23 cellular contexts compared by ENCODE assay signal in the genomic region with DNA sequence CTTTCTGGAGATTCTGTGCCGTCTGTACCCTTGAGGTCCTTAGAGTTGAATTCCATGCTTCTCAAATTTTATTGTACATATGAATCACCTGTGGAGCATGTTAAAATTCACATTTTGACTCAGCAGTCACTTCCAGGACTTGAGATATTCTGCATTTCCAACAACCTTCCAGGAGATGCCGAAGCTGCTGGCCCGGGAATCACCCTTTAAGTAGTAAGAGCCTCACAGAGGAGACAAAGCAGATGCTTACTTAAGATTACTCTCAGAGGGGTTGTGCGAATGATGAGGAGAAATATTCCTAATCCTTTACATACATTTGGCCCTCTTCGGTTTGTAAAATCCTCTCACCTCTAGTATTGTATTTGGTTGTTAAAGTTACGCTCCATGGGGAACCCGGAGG.
DNase-seq lines count a peak whose midpoint lies in the region; ATAC-seq and TF ChIP-seq lines count a peak whose summit lies in the region.
"Had no signal": no experiment of that assay in that cellular context is flagged by ENCODE, and none has a peak within 500 bp of the region (broad histone marks: within the 10 kb centered on the region; RNA-seq: fewer than 3 reads in every experiment).

No MANE protein-coding gene starts in this region.

- 0 out of 2 replicates have a peak overlapping the region, but pooled peaks have one; percentile 8 for H3K27ac ChIP-seq in PC-3 (ENCODE audit: low read length)
- H3K27ac ChIP-seq in smooth muscle cell (ENCODE audit: low read depth): peak overlapping the region; percentile 95
- H3K27ac ChIP-seq: C4-2B, GM23248, SJCRH30 had no signal

- intact Hi-C loops in activated naive CD4-positive, alpha-beta T cell treated with anti-CD3 and anti-CD28 coated beads for 36 hours (cut with micrococcal nuclease): no loop called here
- intact Hi-C loops in PC-3 (cut with micrococcal nuclease): no loop called here

- no peak overlapping the region for H3K9ac ChIP-seq in PC-3 (ENCODE audit: low read length)
- H3K9ac ChIP-seq in smooth muscle cell (ENCODE audit: low read depth): peak overlapping the region; percentile 77
- H3K9ac ChIP-seq: GM23248 had no signal

- peak; percentile 40 for ATAC-seq in PC-3
- no peak for ATAC-seq in central memory CD8-positive, alpha-beta T cell (replicated peaks; ENCODE audit: extremely low read depth, poor library complexity, severe bottlenecking)
- ATAC-seq: HepG2; stimulated activated effector memory CD8-positive, alpha-beta T cell treated with anti-CD3 and anti-CD28 coated beads, Interleukin-12 subunit alpha, Interleukin-12 subunit beta, amount 100 ng/mL, for 72 hours had no signal

- H3K36me3 ChIP-seq in PC-3 (ENCODE audit: low read depth, low read length) (peaks cover 33% of the 10 kb centered on the region), smooth muscle cell (ENCODE audit: low read depth) (peaks cover 15% of the 10 kb centered on the region)
- H3K36me3 ChIP-seq: SJCRH30 had no signal

- TF ChIP-seq CTCF in PC-3 (conservative IDR thresholded peaks at IDR 0.05; ENCODE audit: low read depth, low read length) (no peak), smooth muscle cell (IDR thresholded peaks at IDR 0.05; ENCODE audit: borderline replicate concordance, insufficient read depth, poor library complexity, severe bottlenecking) (no peak)

- H3K27me3 Mint-ChIP-seq in activated naive CD4-positive, alpha-beta T cell treated with anti-CD3 and anti-CD28 coated beads for 36 hours (ENCODE audit: low read depth): no peaks in the 10 kb centered on the region
- H3K27me3 Mint-ChIP-seq in activated naive CD4-positive, alpha-beta T cell treated with anti-CD3 and anti-CD28 coated beads, Interleukin-2, amount 10 ng/mL, durations not matched to agents 7 days and 5 days: peaks cover 3% of the 10 kb centered on the region
- no peaks in the 10 kb centered on the region for H3K27me3 Mint-ChIP-seq in central memory CD8-positive, alpha-beta T cell
- H3K27me3 Mint-ChIP-seq: memory B cell had no signal

- no peak overlapping the region for H3K4me2 ChIP-seq in PC-3 (ENCODE audit: low read length)
- H3K4me2 ChIP-seq in smooth muscle cell: peak overlapping the region; percentile 66

- no peaks in the 10 kb centered on the region for H3K9me2 ChIP-seq in PC-3 (replicated peaks; ENCODE audit: low read length)

- H3K4me3 ChIP-seq in PC-3 (ENCODE audit: low read length): no peak overlapping the region
- no peak overlapping the region for H3K4me3 ChIP-seq in smooth muscle cell
- H3K4me3 ChIP-seq: GM23248, SJCRH30 had no signal

- no peaks in the 10 kb centered on the region for H3F3A ChIP-seq in PC-3 (ENCODE audit: low read length, unreplicated experiment)
- peaks cover 48% of the 10 kb centered on the region for H3F3A ChIP-seq in smooth muscle cell (ENCODE audit: low read depth)

- H4K20me1 ChIP-seq in PC-3 (ENCODE audit: low read length): no peaks in the 10 kb centered on the region
- H4K20me1 ChIP-seq in smooth muscle cell (ENCODE audit: low read depth): no peaks in the 10 kb centered on the region

- 24% methylated on average over 7 of the region's 7 CpGs for WGBS in smooth muscle cell (ENCODE audit: low lambda C conversion rate)

- H3K4me3 Mint-ChIP-seq in activated naive CD4-positive, alpha-beta T cell treated with anti-CD3 and anti-CD28 coated beads for 36 hours: no peak overlapping the region
- H3K4me3 Mint-ChIP-seq in activated naive CD4-positive, alpha-beta T cell treated with anti-CD3 and anti-CD28 coated beads, Interleukin-2, amount 10 ng/mL, durations not matched to agents 7 days and 5 days: no peak overlapping the region
- H3K4me3 Mint-ChIP-seq in central memory CD8-positive, alpha-beta T cell: no peak overlapping the region
- H3K4me3 Mint-ChIP-seq: HFFc6; memory B cell; stimulated activated effector memory CD8-positive, alpha-beta T cell treated with anti-CD3 and anti-CD28 coated beads, Interleukin-12 subunit alpha, Interleukin-12 subunit beta, amount 100 ng/mL, for 72 hours had no signal

- peaks cover 9% of the 10 kb centered on the region for H3K9me3 Mint-ChIP-seq in activated naive CD4-positive, alpha-beta T cell treated with anti-CD3 and anti-CD28 coated beads for 36 hours
- H3K9me3 Mint-ChIP-seq in activated naive CD4-positive, alpha-beta T cell treated with anti-CD3 and anti-CD28 coated beads, Interleukin-2, amount 10 ng/mL, durations not matched to agents 7 days and 5 days: peaks cover 15% of the 10 kb centered on the region
- no peaks in the 10 kb centered on the region for H3K9me3 Mint-ChIP-seq in central memory CD8-positive, alpha-beta T cell
- H3K9me3 Mint-ChIP-seq: memory B cell had no signal

- peaks cover 45% of the 10 kb centered on the region for H3K36me3 Mint-ChIP-seq in activated naive CD4-positive, alpha-beta T cell treated with anti-CD3 and anti-CD28 coated beads for 36 hours (ENCODE audit: low read depth)
- H3K36me3 Mint-ChIP-seq in activated naive CD4-positive, alpha-beta T cell treated with anti-CD3 and anti-CD28 coated beads, Interleukin-2, amount 10 ng/mL, durations not matched to agents 7 days and 5 days: peaks cover 74% of the 10 kb centered on the region
- H3K36me3 Mint-ChIP-seq in central memory CD8-positive, alpha-beta T cell (ENCODE audit: insufficient read depth): peaks cover 22% of the 10 kb centered on the region

- H3K9me3 ChIP-seq in PC-3 (ENCODE audit: low read length) (0 out of 2 replicates have a peak, but pooled peaks cover 15% of the 10 kb centered on the region), smooth muscle cell (replicated peaks; ENCODE audit: low read depth) (no peaks in the 10 kb centered on the region)
- H3K9me3 ChIP-seq: SJCRH30 had no signal

- H3K4me1 ChIP-seq in PC-3 (ENCODE audit: insufficient read depth, low read length): peaks cover 26% of the 10 kb centered on the region
- H3K4me1 ChIP-seq in smooth muscle cell (ENCODE audit: low read depth): peaks cover 19% of the 10 kb centered on the region
- H3K4me1 ChIP-seq: SJCRH30 had no signal

- POLR2A ChIA-PET in PC-3 (lab: Charles Lee; ENCODE audit: unreplicated experiment): interaction anchor here (0.6 kb wide), 1 partner anchor 48 kb away, joined by 3 read pairs; no protein-coding TSS in a partner anchor

- peaks cover 49% of the 10 kb centered on the region for H3K4me1 Mint-ChIP-seq in activated naive CD4-positive, alpha-beta T cell treated with anti-CD3 and anti-CD28 coated beads for 36 hours (ENCODE audit: low read depth)
- peaks cover 46% of the 10 kb centered on the region for H3K4me1 Mint-ChIP-seq in activated naive CD4-positive, alpha-beta T cell treated with anti-CD3 and anti-CD28 coated beads, Interleukin-2, amount 10 ng/mL, durations not matched to agents 7 days and 5 days
- peaks cover 35% of the 10 kb centered on the region for H3K4me1 Mint-ChIP-seq in central memory CD8-positive, alpha-beta T cell

- CTCF ChIA-PET in activated naive CD4-positive, alpha-beta T cell treated with anti-CD3 and anti-CD28 coated beads for 36 hours (lab: Charles Lee): interaction anchor here (1.2 kb wide), 1 partner anchor 10 kb away, joined by 3 read pairs; no protein-coding TSS in a partner anchor
- CTCF ChIA-PET in activated naive CD4-positive, alpha-beta T cell treated with anti-CD3 and anti-CD28 coated beads, Interleukin-2, amount 10 ng/mL, durations not matched to agents 7 days and 5 days (lab: Charles Lee): no interaction called here
- CTCF ChIA-PET in PC-3 (lab: Charles Lee): no interaction called here

- H3K79me2 ChIP-seq in PC-3 (ENCODE audit: low read length) (no peaks in the 10 kb centered on the region), smooth muscle cell (ENCODE audit: low read depth) (peaks cover 31% of the 10 kb centered on the region)

- peak overlapping the region; percentile 32 for H3K27ac Mint-ChIP-seq in activated naive CD4-positive, alpha-beta T cell treated with anti-CD3 and anti-CD28 coated beads for 36 hours
- H3K27ac Mint-ChIP-seq in activated naive CD4-positive, alpha-beta T cell treated with anti-CD3 and anti-CD28 coated beads, Interleukin-2, amount 10 ng/mL, durations not matched to agents 7 days and 5 days: no peak overlapping the region
- H3K27ac Mint-ChIP-seq in central memory CD8-positive, alpha-beta T cell (ENCODE audit: low read depth): peak overlapping the region; percentile 94
- H3K27ac Mint-ChIP-seq: HFFc6, memory B cell had no signal

- no TSS peak for BruUV-seq in PC-3 (replicated peaks; lab: Mats Ljungman, UMichigan)

- no peak for DNase-seq in activated naive CD4-positive, alpha-beta T cell treated with anti-CD3 and anti-CD28 coated beads for 36 hours
- DNase-seq in activated naive CD4-positive, alpha-beta T cell treated with anti-CD3 and anti-CD28 coated beads, Interleukin-2, amount 10 ng/mL, durations not matched to agents 7 days and 5 days: no peak
- DNase-seq in PC-3 (peak; percentile 37), smooth muscle cell (lab: John Stamatoyannopoulos, UW; ENCODE audit: unreplicated experiment) (no peak), SW480 (ENCODE audit: low spot score) (no peak), NOMO-1 treated with dmso at 0.1 percent for 144 hours (lab: John Stamatoyannopoulos, UW; ENCODE audit: unreplicated experiment) (no peak)
- DNase-seq in central memory CD8-positive, alpha-beta T cell (ENCODE audit: low spot score in 2 of 2): no peak
- DNase-seq: activated CD4-positive, alpha-beta T cell treated with anti-CD3 and anti-CD28 coated beads, Interleukin-2, amount 50 U/mL, for 4 hours; activated T-cell treated with anti-CD3 and anti-CD28 coated beads, Interleukin-2, amount 50 U/mL, for 1 hour; effector CD8-positive, alpha-beta T cell; erythroblast; GM23248; head of caudate nucleus; HFFc6; NCI-H1694 treated with DMSO at 0.1 percent for 48 hours; NCI-H2171 treated with DMSO at 0.1 percent for 48 hours; NCI-H524; SJCRH30; stimulated activated CD4-positive, alpha-beta T cell treated with anti-CD3 and anti-CD28 coated beads, Interleukin-2, amount 100 ng/mL, for 48 hours had no signal

- H2AFZ ChIP-seq in PC-3 (ENCODE audit: low read length): no peak overlapping the region
- H2AFZ ChIP-seq in smooth muscle cell (ENCODE audit: low read depth): no peak overlapping the region
- H2AFZ ChIP-seq: GM23248 had no signal

- H3K27me3 ChIP-seq in PC-3 (ENCODE audit: low read length): no peaks in the 10 kb centered on the region
- H3K27me3 ChIP-seq in smooth muscle cell (ENCODE audit: low read depth): no peaks in the 10 kb centered on the region
- H3K27me3 ChIP-seq: SJCRH30 had no signal
